In genomic region chr20:43533060-43533459, GRCh38 we compare ENCODE assay signal across 1 cellular context.
A peak's percentile ranks its signal among the peaks of the same experiment; 100 is the strongest.
TF ChIP-seq lines count a peak whose summit lies in the region.

No MANE protein-coding gene starts in this region.

TF ChIP-seq in IMR-90, 13 proteins besides CTCF, POLR2A, EP300 and RAD21:
- no peak for TF ChIP-seq FOS (IDR thresholded peaks at IDR 0.05; ENCODE audit: low read depth, low read length)
- TF ChIP-seq RFX5 (IDR thresholded peaks at IDR 0.05; ENCODE audit: low read depth, low read length) = no peak
- no peak for TF ChIP-seq MAFK (IDR thresholded peaks at IDR 0.05; ENCODE audit: low read depth, low read length)
- TF ChIP-seq NFE2L2 (IDR thresholded peaks at IDR 0.05; ENCODE audit: low read depth, low read length) = no peak
- no peak for TF ChIP-seq ELK1 (IDR thresholded peaks at IDR 0.05; ENCODE audit: borderline replicate concordance, low read depth, low read length)
- TF ChIP-seq CEBPB (IDR thresholded peaks at IDR 0.05; ENCODE audit: low read depth, low read length) = peak; percentile 72
- TF ChIP-seq CHD1 (IDR thresholded peaks at IDR 0.05; ENCODE audit: low read depth, low read length) = no peak
- no peak for TF ChIP-seq MXI1 (IDR thresholded peaks at IDR 0.05; ENCODE audit: borderline replicate concordance, low read depth, low read length)
